23 cellular contexts compared by ENCODE assay signal in genomic region chr9:131587331-131587730, GRCh38. TPM values are rescaled to one million over a fixed set of nuclear protein-coding genes. Genes with fewer than 3 reads are reported as not detected.
A peak's percentile ranks its signal among the peaks of the same experiment; 100 is the strongest.
DNase-seq lines count a peak whose midpoint lies in the region; TF ChIP-seq lines count a peak whose summit lies in the region.
"Had no signal": no experiment of that assay in that cellular context is flagged by ENCODE, and none has a peak within 500 bp of the region (broad histone marks: within the 10 kb centered on the region; RNA-seq: fewer than 3 reads in every experiment).

No MANE protein-coding gene starts in this region.

- H3K9me3 ChIP-seq in endodermal cell (ENCODE audit: control insufficient read depth, low read length): no peaks in the 10 kb centered on the region
- H3K9me3 ChIP-seq: SJCRH30, tibial artery had no signal

- in situ Hi-C loops in brain microvascular endothelial cell (cut with HindIII; ENCODE audit: low pct_ligation_motif_present, low sequenced_read_pairs): no loop called here

- H3K27me3 Mint-ChIP-seq in activated naive CD4-positive, alpha-beta T cell treated with anti-CD3 and anti-CD28 coated beads for 36 hours (ENCODE audit: low read depth): no peaks in the 10 kb centered on the region
- no peaks in the 10 kb centered on the region for H3K27me3 Mint-ChIP-seq in activated CD4-positive, alpha-beta memory T cell treated with anti-CD3 and anti-CD28 coated beads for 36 hours
- H3K27me3 Mint-ChIP-seq in endodermal cell (ENCODE audit: insufficient read depth): no peaks in the 10 kb centered on the region
- H3K27me3 Mint-ChIP-seq: IgD-negative memory B cell had no signal

- peaks cover 21% of the 10 kb centered on the region for H3K36me3 ChIP-seq in endodermal cell (ENCODE audit: control insufficient read depth, insufficient read depth, low read length)
- peaks cover 14% of the 10 kb centered on the region for H3K36me3 ChIP-seq in brain microvascular endothelial cell (replicated peaks)

- H3K4me3 ChIP-seq in endodermal cell (ENCODE audit: low read length): no peak overlapping the region
- H3K4me3 ChIP-seq in brain microvascular endothelial cell (ENCODE audit: low read depth, low read length): no peak overlapping the region
- H3K4me3 ChIP-seq: PC-9, SJCRH30, tibial artery had no signal

- H3K4me3 Mint-ChIP-seq in activated naive CD4-positive, alpha-beta T cell treated with anti-CD3 and anti-CD28 coated beads for 36 hours: no peak overlapping the region
- H3K4me3 Mint-ChIP-seq in activated CD4-positive, alpha-beta memory T cell treated with anti-CD3 and anti-CD28 coated beads for 36 hours: no peak overlapping the region
- no peak overlapping the region for H3K4me3 Mint-ChIP-seq in endodermal cell
- H3K4me3 Mint-ChIP-seq: mesothelial cell of epicardium had no signal

- DNase-seq in activated naive CD4-positive, alpha-beta T cell treated with anti-CD3 and anti-CD28 coated beads for 36 hours: no peak
- DNase-seq in activated naive CD4-positive, alpha-beta T cell treated with Interleukin-2 at 50 U/mL for 16 hours: no peak
- no peak for DNase-seq in activated CD4-positive, alpha-beta memory T cell treated with anti-CD3 and anti-CD28 coated beads for 36 hours
- peak; percentile 35 for DNase-seq in endodermal cell
- DNase-seq in posterior vena cava (ENCODE audit: low spot score): peak; percentile 56
- no peak for DNase-seq in brain microvascular endothelial cell
- DNase-seq in NCI-H146 (lab: John Stamatoyannopoulos, UW): no peak
- DNase-seq in NCI-H187 (lab: John Stamatoyannopoulos, UW): no peak
- DNase-seq: activated CD4-positive, CD25-positive, alpha-beta regulatory T cell treated with anti-CD3 and anti-CD28 coated beads, Interleukin-2, amount 50 U/mL, for 72 hours; NCI-H1417 treated with DMSO at 0.1 percent for 48 hours; NCI-H2171 treated with DMSO at 0.1 percent for 48 hours; NCI-H774; nucleus accumbens; PC-9; SJCRH30; tibial artery had no signal

- POLR2A ChIA-PET in activated CD4-positive, alpha-beta memory T cell treated with anti-CD3 and anti-CD28 coated beads for 36 hours (lab: Charles Lee): no interaction called here

- WGBS in endodermal cell (ENCODE audit: insufficient coverage in 1 of 2, insufficient read length in 1 of 2), 2 experiments: 90 to 95% methylated on average over 9 of the region's 9 CpGs

- peaks cover 10% of the 10 kb centered on the region for H3K36me3 Mint-ChIP-seq in activated naive CD4-positive, alpha-beta T cell treated with anti-CD3 and anti-CD28 coated beads for 36 hours (ENCODE audit: low read depth)
- peaks cover 34% of the 10 kb centered on the region for H3K36me3 Mint-ChIP-seq in activated CD4-positive, alpha-beta memory T cell treated with anti-CD3 and anti-CD28 coated beads for 36 hours
- H3K36me3 Mint-ChIP-seq in endodermal cell (ENCODE audit: low read depth): peaks cover 54% of the 10 kb centered on the region
- H3K36me3 Mint-ChIP-seq: IgD-negative memory B cell had no signal

- H3K4me1 ChIP-seq in endodermal cell (ENCODE audit: control insufficient read depth, insufficient read depth, low read length): no peaks in the 10 kb centered on the region

- TF ChIP-seq CTCF in endodermal cell (conservative IDR thresholded peaks at IDR 0.05): no peak
- no peak for TF ChIP-seq CTCF in brain microvascular endothelial cell (IDR thresholded peaks at IDR 0.05; ENCODE audit: low read depth, low read length, missing control alignments)

- H3K27ac Mint-ChIP-seq in activated naive CD4-positive, alpha-beta T cell treated with anti-CD3 and anti-CD28 coated beads for 36 hours: peak overlapping the region; percentile 6
- peak overlapping the region; percentile 57 for H3K27ac Mint-ChIP-seq in activated CD4-positive, alpha-beta memory T cell treated with anti-CD3 and anti-CD28 coated beads for 36 hours
- peak overlapping the region; percentile 68 for H3K27ac Mint-ChIP-seq in endodermal cell
- H3K27ac Mint-ChIP-seq: mesothelial cell of epicardium had no signal

- CTCF ChIA-PET in activated naive CD4-positive, alpha-beta T cell treated with anti-CD3 and anti-CD28 coated beads for 36 hours (lab: Charles Lee): no interaction called here
- CTCF ChIA-PET in activated CD4-positive, alpha-beta memory T cell treated with anti-CD3 and anti-CD28 coated beads for 36 hours (lab: Charles Lee): no interaction called here

- no peak overlapping the region for H3K9ac ChIP-seq in endodermal cell (ENCODE audit: extremely low read depth, low read length, poor library complexity, severe bottlenecking)

- H3K27ac ChIP-seq in endodermal cell (ENCODE audit: low read depth, low read length) (no peak overlapping the region), brain microvascular endothelial cell (no peak overlapping the region)
- H3K27ac ChIP-seq: PC-9, SJCRH30, tibial artery had no signal

- intact Hi-C loops in activated naive CD4-positive, alpha-beta T cell treated with anti-CD3 and anti-CD28 coated beads for 36 hours (cut with micrococcal nuclease): no loop called here
- intact Hi-C loops in activated CD4-positive, alpha-beta memory T cell treated with anti-CD3 and anti-CD28 coated beads for 36 hours (cut with micrococcal nuclease): no loop called here
- intact Hi-C loops in posterior vena cava (cut with DNase I): no loop called here

- H3K27me3 ChIP-seq in endodermal cell (ENCODE audit: control insufficient read depth, insufficient read depth, low read length, poor library complexity, severe bottlenecking) (no peaks in the 10 kb centered on the region), brain microvascular endothelial cell (replicated peaks) (no peaks in the 10 kb centered on the region)
- H3K27me3 ChIP-seq: SJCRH30, tibial artery had no signal

- no peaks in the 10 kb centered on the region for H3K9me3 Mint-ChIP-seq in activated naive CD4-positive, alpha-beta T cell treated with anti-CD3 and anti-CD28 coated beads for 36 hours
- no peaks in the 10 kb centered on the region for H3K9me3 Mint-ChIP-seq in activated CD4-positive, alpha-beta memory T cell treated with anti-CD3 and anti-CD28 coated beads for 36 hours
- no peaks in the 10 kb centered on the region for H3K9me3 Mint-ChIP-seq in endodermal cell
- H3K9me3 Mint-ChIP-seq: IgD-negative memory B cell, mesothelial cell of epicardium had no signal

- peaks cover 36% of the 10 kb centered on the region for H3K4me1 Mint-ChIP-seq in activated naive CD4-positive, alpha-beta T cell treated with anti-CD3 and anti-CD28 coated beads for 36 hours (ENCODE audit: low read depth)
- H3K4me1 Mint-ChIP-seq in activated CD4-positive, alpha-beta memory T cell treated with anti-CD3 and anti-CD28 coated beads for 36 hours (ENCODE audit: low read depth): peaks cover 44% of the 10 kb centered on the region
- no peaks in the 10 kb centered on the region for H3K4me1 Mint-ChIP-seq in endodermal cell
- H3K4me1 Mint-ChIP-seq: mesothelial cell of epicardium had no signal

RNA-seq across cellular contexts. Expression of gene PRRT1B, which starts 42.0 kb away (rescaled TPM):
- total RNA-seq in activated naive CD4-positive, alpha-beta T cell treated with anti-CD3 and anti-CD28 coated beads for 36 hours: not detected
- not detected for total RNA-seq in activated CD4-positive, alpha-beta memory T cell treated with anti-CD3 and anti-CD28 coated beads for 36 hours
- total RNA-seq in endodermal cell (10 to 100 TPM; 42.9 to 71.4 TPM), posterior vena cava (not detected)
- polyA plus RNA-seq in endodermal cell (2013, experiment 1 of 2): 0.93 TPM
- polyA plus RNA-seq in endodermal cell (2013, experiment 2 of 2): 1.1 TPM
- total RNA-seq: cardiac septum, glomerular endothelial cell, MCF 10A, mesothelial cell of epicardium, PC-9, right cardiac atrium, SJCRH30 had no signal
- polyA plus RNA-seq: AG04450, IgD-negative memory B cell, right cardiac atrium had no signal

RNA-seq across cellular contexts. Expression of gene UCK1, which starts 56.3 kb away (rescaled TPM):
- total RNA-seq in activated naive CD4-positive, alpha-beta T cell treated with anti-CD3 and anti-CD28 coated beads for 36 hours: 10 to 100 TPM; 18.7 to 21.7 TPM
- 10 to 100 TPM; 15.7 to 18.6 TPM for total RNA-seq in activated CD4-positive, alpha-beta memory T cell treated with anti-CD3 and anti-CD28 coated beads for 36 hours
- 10 to 100 TPM; 37.9 to 42.9 TPM for total RNA-seq in endodermal cell
- 28.4 TPM for polyA plus RNA-seq in endodermal cell (2013, experiment 1 of 2)
- 23.8 TPM for polyA plus RNA-seq in endodermal cell (2013, experiment 2 of 2)
- 10 to 100 TPM; 16.8 to 18.8 TPM for total RNA-seq in posterior vena cava

Comparison
In these comparisons a context has a peak if more than half of its experiments do, and no peak if none do; other contexts are left out.
1. DNase-seq: peak in endodermal cell (single experiment) and posterior vena cava (single experiment); none in activated naive CD4-positive, alpha-beta T cell treated with anti-CD3 and anti-CD28 coated beads for 36 hours (single experiment), activated naive CD4-positive, alpha-beta T cell treated with Interleukin-2 at 50 U/mL for 16 hours (single experiment), activated CD4-positive, alpha-beta memory T cell treated with anti-CD3 and anti-CD28 coated beads for 36 hours (single experiment), brain microvascular endothelial cell (single experiment), NCI-H146 (single experiment) and NCI-H187 (0 of 2).
2. H3K27ac Mint-ChIP-seq: peak in every context shown above with its lines; median percentile 68 in endodermal cell; 57 in activated CD4-positive, alpha-beta memory T cell treated with anti-CD3 and anti-CD28 coated beads for 36 hours; 6 in activated naive CD4-positive, alpha-beta T cell treated with anti-CD3 and anti-CD28 coated beads for 36 hours.
3. RNA of gene PRRT1B, which starts 42.0 kb away (total RNA-seq): 42.9 to 71.4 TPM in endodermal cell; not detected in activated naive CD4-positive, alpha-beta T cell treated with anti-CD3 and anti-CD28 coated beads for 36 hours, not detected in activated CD4-positive, alpha-beta memory T cell treated with anti-CD3 and anti-CD28 coated beads for 36 hours and not detected in posterior vena cava; every median in the first group is over 10 times any median in the second.